In genomic region chr16:74874912-74875311, GRCh38 we compare ENCODE assay signal across 1 cellular context.
TF ChIP-seq lines count a peak whose summit lies in the region.

No MANE protein-coding gene starts in this region.

TF ChIP-seq in WTC11, 78 proteins besides CTCF, POLR2A, EP300 and RAD21 (continued from another document):
- TF ChIP-seq ZMAT4 (CRISPR knock-in tag; IDR thresholded peaks at IDR 0.05) = no peak
- TF ChIP-seq ETV6 (CRISPR knock-in tag; IDR thresholded peaks at IDR 0.05) = no peak
- no peak for TF ChIP-seq PRDM15 (CRISPR knock-in tag; IDR thresholded peaks at IDR 0.05)
- no peak for TF ChIP-seq FOXK1 (CRISPR knock-in tag; IDR thresholded peaks at IDR 0.05)
- no peak for TF ChIP-seq ZNF219 (CRISPR knock-in tag; IDR thresholded peaks at IDR 0.05; ENCODE audit: borderline replicate concordance)
- TF ChIP-seq PREB (CRISPR knock-in tag; IDR thresholded peaks at IDR 0.05; ENCODE audit: borderline replicate concordance) = no peak
- TF ChIP-seq ERG (CRISPR knock-in tag; IDR thresholded peaks at IDR 0.05) = no peak
